ENCODE assay signal across 15 cellular contexts in genomic region chr1:162626089-162626488, GRCh38. TPM values are rescaled to one million over a fixed set of nuclear protein-coding genes. Genes with fewer than 3 reads are reported as not detected.
A peak's percentile ranks its signal among the peaks of the same experiment; 100 is the strongest.
DNase-seq lines count a peak whose midpoint lies in the region; ATAC-seq, FAIRE-seq and TF ChIP-seq lines count a peak whose summit lies in the region.
"Had no signal": no experiment of that assay in that cellular context is flagged by ENCODE, and none has a peak within 500 bp of the region (broad histone marks: within the 10 kb centered on the region; RNA-seq: fewer than 3 reads in every experiment).

No MANE protein-coding gene starts in this region.

- FAIRE-seq in endothelial cell of umbilical vein (lab: Jason Lieb, UNC) = no peak
- FAIRE-seq: colon, GM19239 had no signal

- H3K4me2 ChIP-seq in IMR-90 (ENCODE audit: low read depth, low read length) = peak overlapping the region; percentile 96
- H3K4me2 ChIP-seq in endothelial cell of umbilical vein (ENCODE audit: insufficient read depth, low read length) = no peak overlapping the region
- no peak overlapping the region for H3K4me2 ChIP-seq in mesenchymal stem cell (ENCODE audit: low read length, poor library complexity, severe bottlenecking)

- H3K27me3 ChIP-seq in IMR-90 (ENCODE audit: control insufficient read depth, insufficient read depth, low read length) = no peaks in the 10 kb centered on the region
- no peaks in the 10 kb centered on the region for H3K27me3 ChIP-seq in endothelial cell of umbilical vein (ENCODE audit: control insufficient read depth in 2 of 2, insufficient read depth in 2 of 2, low read length in 2 of 2)
- no peaks in the 10 kb centered on the region for H3K27me3 ChIP-seq in mesenchymal stem cell (ENCODE audit: control insufficient read depth in 1 of 2, insufficient read depth in 1 of 2, low read length in 2 of 2)
- no peaks in the 10 kb centered on the region for H3K27me3 ChIP-seq in stomach smooth muscle (ENCODE audit: control insufficient read depth in 1 of 2, insufficient read depth in 2 of 2, low read length in 2 of 2)

- CTCF ChIA-PET in IMR-90 (lab: Yijun Ruan, JAX) = interaction anchor here (0.5 kb wide), 1 partner anchor 191 kb away, joined by 3 read pairs; no protein-coding TSS in a partner anchor
- CTCF ChIA-PET in endothelial cell of umbilical vein (lab: Charles Lee) = interaction anchor here (0.7 to 1.9 kb wide), 3 partner anchors 8 to 174 kb away, joined by 5 to 14 read pairs (median 5); no protein-coding TSS in a partner anchor
- CTCF ChIA-PET in RWPE1 (lab: Yijun Ruan, JAX) = no interaction called here

- peak overlapping the region; percentile 96 for H4K5ac ChIP-seq in IMR-90 (ENCODE audit: low read depth, low read length)

- H2BK5ac ChIP-seq in IMR-90 (ENCODE audit: low read depth, low read length, poor library complexity, severe bottlenecking) (peak overlapping the region; percentile 19), mesenchymal stem cell (ENCODE audit: low read depth, low read length, poor library complexity, severe bottlenecking) (no peak overlapping the region)

- intact Hi-C loops in IMR-90 (cut with micrococcal nuclease) = no loop called here
- intact Hi-C loops in endothelial cell of umbilical vein (cut with micrococcal nuclease) = loop anchor here (5.0 kb wide), 1 partner anchor 274 kb away; no protein-coding TSS in a partner anchor

- no peak overlapping the region for H3K56ac ChIP-seq in IMR-90 (ENCODE audit: extremely low read depth, insufficient read depth, low read length)

- no peak for TF ChIP-seq RAD21 in IMR-90 (IDR thresholded peaks at IDR 0.05; ENCODE audit: low read length)

- no peak for TF ChIP-seq POLR2A in IMR-90 (IDR thresholded peaks at IDR 0.05; ENCODE audit: low read depth, low read length)
- TF ChIP-seq POLR2A in endothelial cell of umbilical vein (IDR thresholded peaks at IDR 0.05; ENCODE audit: low read depth, low read length) = no peak

- no peaks in the 10 kb centered on the region for H3K36me3 ChIP-seq in IMR-90 (ENCODE audit: control insufficient read depth, insufficient read depth, low read length)
- H3K36me3 ChIP-seq in endothelial cell of umbilical vein (ENCODE audit: control insufficient read depth in 2 of 2, extremely low read depth in 1 of 2, insufficient read depth in 2 of 2, low read length in 2 of 2) = no peaks in the 10 kb centered on the region
- H3K36me3 ChIP-seq in mesenchymal stem cell (ENCODE audit: control insufficient read depth in 1 of 2, insufficient read depth in 2 of 2, low read depth in 1 of 2, low read length in 2 of 2) = no peaks in the 10 kb centered on the region
- no peaks in the 10 kb centered on the region for H3K36me3 ChIP-seq in stomach smooth muscle (ENCODE audit: control insufficient read depth in 2 of 2, insufficient read depth in 2 of 2, low read length in 2 of 2)

- peaks cover 12% of the 10 kb centered on the region for H3K4me1 ChIP-seq in IMR-90 (ENCODE audit: control insufficient read depth, insufficient read depth, low read length)
- peaks cover 22% of the 10 kb centered on the region for H3K4me1 ChIP-seq in endothelial cell of umbilical vein (ENCODE audit: control insufficient read depth, extremely low read depth, insufficient read depth, low read length)
- peaks cover 3% of the 10 kb centered on the region for H3K4me1 ChIP-seq in mesenchymal stem cell (ENCODE audit: control insufficient read depth, insufficient read depth, low read depth, low read length)
- peaks cover 35% of the 10 kb centered on the region for H3K4me1 ChIP-seq in stomach smooth muscle (ENCODE audit: control insufficient read depth, insufficient read depth, low read length)
- H3K4me1 ChIP-seq: parathyroid adenoma had no signal

- BruUV-seq in IMR-90 (replicated peaks; lab: Mats Ljungman, UMichigan) = no TSS peak
- BruUV-seq in endothelial cell of umbilical vein (replicated peaks; lab: Mats Ljungman, UMichigan) = no TSS peak

- H4K8ac ChIP-seq in IMR-90 (ENCODE audit: low read depth in 2 of 2, low read length in 2 of 2) = peak overlapping the region; percentile 22 to 58; a peak in 3 of 4 replicates
- no peak overlapping the region for H4K8ac ChIP-seq in mesenchymal stem cell (ENCODE audit: low read length)

- H3K4ac ChIP-seq in IMR-90 (ENCODE audit: low read depth, low read length) = peak overlapping the region; percentile 25
- H3K4ac ChIP-seq in mesenchymal stem cell (ENCODE audit: low read depth in 1 of 2, low read length in 2 of 2) = peak overlapping the region in 1 of 2 experiments; percentile 24

- H3K27ac ChIP-seq in IMR-90 (ENCODE audit: insufficient read depth, low read length) = peak overlapping the region; percentile 65; the same call in 1 of the 2 replicates
- H3K27ac ChIP-seq in endothelial cell of umbilical vein (ENCODE audit: insufficient read depth, low read depth, low read length) = no peak overlapping the region
- H3K27ac ChIP-seq in mesenchymal stem cell (ENCODE audit: low read length, poor library complexity, severe bottlenecking) = no peak overlapping the region
- H3K27ac ChIP-seq in stomach smooth muscle (ENCODE audit: low read length) = peak overlapping the region; percentile 85
- no peak overlapping the region for H3K27ac ChIP-seq in RWPE1
- H3K27ac ChIP-seq: parathyroid adenoma had no signal

- peak overlapping the region; percentile 8; the same call in 1 of the 2 replicates for H3K23ac ChIP-seq in IMR-90 (ENCODE audit: low read depth, low read length)
- H3K23ac ChIP-seq in mesenchymal stem cell (ENCODE audit: low read length in 2 of 2) = no peak overlapping the region

- TF ChIP-seq CTCF in IMR-90 (conservative IDR thresholded peaks at IDR 0.05; ENCODE audit: low read depth, low read length) (no peak), endothelial cell of umbilical vein (IDR thresholded peaks at IDR 0.05; ENCODE audit: extremely low read depth in 1 of 2, insufficient read depth in 1 of 2, low read depth in 1 of 2, low read length in 2 of 2) (no peak), RWPE1 (conservative IDR thresholded peaks at IDR 0.05; ENCODE audit: low read depth) (no peak)

- no peak overlapping the region for H2AK9ac ChIP-seq in IMR-90 (replicated peaks; ENCODE audit: low read depth, low read length, poor library complexity)

- H2BK12ac ChIP-seq in mesenchymal stem cell (ENCODE audit: low read length in 2 of 2) = peak overlapping the region in 1 of 2 experiments; percentile 15

- POLR2A ChIA-PET in IMR-90 (lab: Charles Lee; ENCODE audit: unreplicated experiment) = no interaction called here
- POLR2A ChIA-PET in endothelial cell of umbilical vein (lab: Charles Lee) = no interaction called here
- POLR2A ChIA-PET in RWPE1 (lab: Yijun Ruan, JAX; ENCODE audit: low non-redundant PET) = no interaction called here

- H3K9me3 ChIP-seq in IMR-90 (ENCODE audit: control insufficient read depth, insufficient read depth, low read length) (no peaks in the 10 kb centered on the region), endothelial cell of umbilical vein (replicated peaks; ENCODE audit: control insufficient read depth, insufficient read depth, low read length) (no peaks in the 10 kb centered on the region), mesenchymal stem cell (ENCODE audit: control insufficient read depth, low read length) (no peaks in the 10 kb centered on the region), stomach smooth muscle (ENCODE audit: control insufficient read depth in 2 of 2, low read length in 2 of 2) (no peaks in the 10 kb centered on the region)

- 14% methylated on average over 1 of the region's 2 CpGs; no CpG with 5 or more reads in 1 of the 2 experiments for WGBS in IMR-90 (ENCODE audit: extremely low coverage in 2 of 2, insufficient read length in 1 of 2), 2 experiments
- 46% methylated on average over 2 of the region's 2 CpGs for WGBS in mesenchymal stem cell

- peaks cover 0 to 11% of the 10 kb centered on the region in 2 experiments; a peak in 2 of 4 replicates for H3K79me1 ChIP-seq in IMR-90 (ENCODE audit: low read depth in 1 of 2, low read length in 2 of 2)
- H3K79me1 ChIP-seq in mesenchymal stem cell (replicated peaks; ENCODE audit: low read length, poor library complexity, severe bottlenecking) = no peaks in the 10 kb centered on the region

- dilution Hi-C loops in IMR-90 (cut with HindIII; ENCODE audit: low sequenced_read_pairs, unreplicated experiment) (no loop called here), endothelial cell of umbilical vein (cut with MboI; ENCODE audit: extremely low pct_ligation_motif_present, low sequenced_read_pairs) (no loop called here)

- H3K4me3 ChIP-seq in IMR-90 (ENCODE audit: insufficient read depth, low read depth, low read length) (no peak overlapping the region), endothelial cell of umbilical vein (replicated peaks in 1 of 3; ENCODE audit: insufficient read depth in 1 of 3, low read depth in 1 of 3, low read length in 3 of 3) (no peak overlapping the region), mesenchymal stem cell (ENCODE audit: insufficient read depth in 1 of 2, low read depth in 1 of 2, low read length in 2 of 2) (peak overlapping the region in 1 of 2 experiments; percentile 66), stomach smooth muscle (ENCODE audit: low read length in 2 of 2) (peak overlapping the region; percentile 27 to 60)

- DNase-seq in IMR-90 (peak; percentile 33), endothelial cell of umbilical vein (ENCODE audit: low read depth, low spot score) (no peak), mesenchymal stem cell (no peak), NCI-H524 (lab: John Stamatoyannopoulos, UW) (no peak), RWPE1 (ENCODE audit: low spot score) (no peak)
- DNase-seq: activated T-cell treated with anti-CD3 and anti-CD28 coated beads, Interleukin-2, amount 50 U/mL, for 4 hours; mesendoderm; SIG-M5; stimulated activated CD4-positive, alpha-beta T cell treated with anti-CD3 and anti-CD28 coated beads, Interleukin-1b, Interleukin-23, amount 100 ng/mL, for 48 hours had no signal

- H2BK15ac ChIP-seq in IMR-90 (ENCODE audit: low read depth, low read length) (no peak overlapping the region), mesenchymal stem cell (ENCODE audit: low read depth, poor library complexity, severe bottlenecking) (no peak overlapping the region)

- no peaks in the 10 kb centered on the region for H3K79me2 ChIP-seq in endothelial cell of umbilical vein (ENCODE audit: control insufficient read depth, insufficient read depth, low read length)
- H3K79me2 ChIP-seq: parathyroid adenoma had no signal

- peak overlapping the region; percentile 3; the same call in 1 of the 2 replicates for H4K91ac ChIP-seq in IMR-90 (ENCODE audit: insufficient read depth, low read depth, low read length)
- no peak overlapping the region for H4K91ac ChIP-seq in mesenchymal stem cell (ENCODE audit: low read length)

- in situ Hi-C loops in IMR-90 (cut with MboI; ENCODE audit: low sequenced_read_pairs) = no loop called here

- H3K14ac ChIP-seq in IMR-90 (replicated peaks; ENCODE audit: low read depth, low read length) = peak overlapping the region; percentile 17
- no peak overlapping the region for H3K14ac ChIP-seq in mesenchymal stem cell (ENCODE audit: low read length in 2 of 2)

- H2BK120ac ChIP-seq in IMR-90 (ENCODE audit: low read depth, low read length) (peak overlapping the region; percentile 9; the same call in 1 of the 2 replicates), mesenchymal stem cell (ENCODE audit: low read depth, low read length) (no peak overlapping the region)

- H4K20me1 ChIP-seq in IMR-90 (ENCODE audit: insufficient read depth, low read length) = no peaks in the 10 kb centered on the region
- H4K20me1 ChIP-seq in endothelial cell of umbilical vein (replicated peaks; ENCODE audit: control insufficient read depth, extremely low read depth, insufficient read depth, low read length) = no peaks in the 10 kb centered on the region

- peak overlapping the region; percentile 55 for H3K9ac ChIP-seq in IMR-90 (ENCODE audit: low read depth, low read length)
- H3K9ac ChIP-seq in endothelial cell of umbilical vein (replicated peaks; ENCODE audit: extremely low read depth, insufficient read depth, low read length) = no peak overlapping the region
- peak overlapping the region; percentile 83 for H3K9ac ChIP-seq in mesenchymal stem cell (ENCODE audit: low read length)
- H3K9ac ChIP-seq in stomach smooth muscle (ENCODE audit: low read length in 2 of 2) = peak overlapping the region; percentile 68 to 72
- H3K9ac ChIP-seq: parathyroid adenoma had no signal

- peak; percentile 15; the same call in 1 of the 2 replicates for ATAC-seq in IMR-90 (ENCODE audit: low read depth)
- no peak for ATAC-seq in GM18498 (IDR thresholded peaks at IDR 0.05; ENCODE audit: unreplicated experiment)
- ATAC-seq in GM19328 (IDR thresholded peaks at IDR 0.05; ENCODE audit: unreplicated experiment) = no peak
- ATAC-seq: activated T-cell treated with anti-CD3 and anti-CD28 coated beads, Interleukin-2, amount 50 U/mL, for 4 hours had no signal

- H2AFZ ChIP-seq in IMR-90 (replicated peaks; ENCODE audit: low read length, poor library complexity) = peak overlapping the region; percentile 60
- H2AFZ ChIP-seq in endothelial cell of umbilical vein (ENCODE audit: low read depth, low read length) = peak overlapping the region; percentile 78
- H2AFZ ChIP-seq in mesenchymal stem cell (ENCODE audit: low read depth, low read length) = no peak overlapping the region
- H2AFZ ChIP-seq: parathyroid adenoma had no signal

- H3K18ac ChIP-seq in IMR-90 (ENCODE audit: low read depth, low read length) (peak overlapping the region; percentile 77), mesenchymal stem cell (ENCODE audit: low read depth in 1 of 2, low read length in 2 of 2) (peak overlapping the region in 1 of 2 experiments; percentile 73)

- peaks cover 11% of the 10 kb centered on the region for H3K9me1 ChIP-seq in IMR-90 (ENCODE audit: insufficient read depth, low read length)
- no peaks in the 10 kb centered on the region for H3K9me1 ChIP-seq in endothelial cell of umbilical vein (replicated peaks; ENCODE audit: control insufficient read depth, extremely low read depth, insufficient read depth, low read length)

- peak overlapping the region; percentile 7; the same call in 1 of the 2 replicates for H2BK20ac ChIP-seq in IMR-90 (ENCODE audit: low read depth, low read length)

- H2AK5ac ChIP-seq in IMR-90 (ENCODE audit: low read depth, low read length) (no peak overlapping the region), mesenchymal stem cell (ENCODE audit: low read length, severe bottlenecking) (no peak overlapping the region)

RNA-seq across cellular contexts. Expression of gene DDR2, which starts 6.2 kb away (rescaled TPM):
- 194 and 245 TPM in 2 replicates for total RNA-seq in IMR-90 (2012; rRNA removed)
- 64.3 and 66.1 TPM in 2 replicates for polyA plus RNA-seq in IMR-90 (2012; rRNA removed)
- 30.4 and 36.7 TPM in 2 replicates for polyA plus RNA-seq in IMR-90 (2012; cell fraction: cytosol; rRNA removed)
- polyA plus RNA-seq in IMR-90 (2012; cell fraction: nucleus; rRNA removed; ENCODE audit: low replicate concordance) = 28.4 and 79.2 TPM in 2 replicates
- 22.7 and 30.8 TPM in 2 replicates for total RNA-seq in endothelial cell of umbilical vein
- 20.0 and 27.8 TPM in 2 replicates for polyA plus RNA-seq in endothelial cell of umbilical vein
- 14.9 and 15.1 TPM in 2 replicates for polyA plus RNA-seq in endothelial cell of umbilical vein (2011; cell fraction: cytosol; rRNA removed)
- polyA plus RNA-seq in endothelial cell of umbilical vein (2011; cell fraction: nucleus; rRNA removed) = 39.0 and 44.2 TPM in 2 replicates
- 22.3 and 27.9 TPM in 2 replicates for polyA plus RNA-seq in endothelial cell of umbilical vein (2012)
- polyA minus RNA-seq in endothelial cell of umbilical vein = 124 and 127 TPM in 2 replicates
- 1.1 TPM for polyA minus RNA-seq in endothelial cell of umbilical vein (2011; cell fraction: cytosol; rRNA and poly(A)+ RNA removed)
- polyA minus RNA-seq in endothelial cell of umbilical vein (2011; cell fraction: nucleus; rRNA and poly(A)+ RNA removed) = 63.0 and 94.2 TPM in 2 replicates
- polyA plus RNA-seq in mesenchymal stem cell (2013, experiment 1 of 2) = 25.2 TPM
- polyA plus RNA-seq in mesenchymal stem cell (2013, experiment 2 of 2) = 23.9 TPM

Comparison
In these comparisons a context has a peak if more than half of its experiments do, and no peak if none do; other contexts are left out.
1. H3K27ac ChIP-seq: peak in IMR-90 (single experiment) and stomach smooth muscle (single experiment); none in endothelial cell of umbilical vein (single experiment), mesenchymal stem cell (single experiment) and RWPE1 (single experiment).
2. H3K4me3 ChIP-seq: peak in stomach smooth muscle (2 of 2); none in IMR-90 (single experiment) and endothelial cell of umbilical vein (0 of 3).